ENCODE assay signal across 1 cellular context in the genomic region with DNA sequence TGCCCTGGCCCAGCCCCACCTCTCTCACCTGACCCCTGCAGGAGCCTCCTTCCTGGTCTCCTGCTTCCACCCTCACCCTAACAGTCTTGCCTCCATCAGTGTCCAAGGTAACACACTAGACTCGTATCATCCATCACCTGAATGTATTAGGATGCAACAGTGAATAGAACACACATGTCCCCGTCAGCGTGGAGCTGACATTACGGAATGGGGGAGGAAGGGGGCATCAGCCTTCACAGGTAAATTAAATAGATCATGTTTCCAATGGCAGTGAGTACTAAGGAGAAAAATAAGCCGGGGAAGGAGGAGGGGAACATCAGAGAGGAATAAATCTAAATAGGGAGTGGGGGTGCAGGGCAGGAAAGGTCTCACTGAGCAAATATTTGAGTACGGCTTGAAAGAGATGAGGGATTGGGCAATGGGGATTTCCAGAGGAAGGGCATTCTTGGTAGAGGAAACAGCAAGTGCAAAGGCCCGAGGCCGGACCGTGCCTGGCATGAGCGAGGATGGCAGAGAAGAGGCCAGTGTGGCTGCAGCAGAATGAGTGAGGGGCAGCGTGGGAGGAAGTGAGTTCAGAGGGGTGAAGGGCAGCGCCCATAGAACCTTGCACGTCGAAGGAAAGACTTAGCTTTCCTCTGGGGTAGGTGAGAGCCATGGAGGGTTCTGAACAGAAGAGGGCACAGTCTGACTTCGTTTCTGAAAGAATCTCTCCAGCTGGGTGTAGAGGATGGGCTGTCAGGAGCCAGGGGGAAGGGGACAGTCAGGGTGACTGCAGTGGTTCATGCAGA.
TF ChIP-seq lines count a peak whose summit lies in the region.

No MANE protein-coding gene starts in this region.

TF ChIP-seq in H1, 55 proteins besides CTCF, POLR2A, EP300 and RAD21 (continued from another document):
- TF ChIP-seq BRCA1 (IDR thresholded peaks at IDR 0.05; ENCODE audit: low read depth, low read length) = no peak
TF ChIP-seq in H1: peak in this region for 0.
